In the genomic region with DNA sequence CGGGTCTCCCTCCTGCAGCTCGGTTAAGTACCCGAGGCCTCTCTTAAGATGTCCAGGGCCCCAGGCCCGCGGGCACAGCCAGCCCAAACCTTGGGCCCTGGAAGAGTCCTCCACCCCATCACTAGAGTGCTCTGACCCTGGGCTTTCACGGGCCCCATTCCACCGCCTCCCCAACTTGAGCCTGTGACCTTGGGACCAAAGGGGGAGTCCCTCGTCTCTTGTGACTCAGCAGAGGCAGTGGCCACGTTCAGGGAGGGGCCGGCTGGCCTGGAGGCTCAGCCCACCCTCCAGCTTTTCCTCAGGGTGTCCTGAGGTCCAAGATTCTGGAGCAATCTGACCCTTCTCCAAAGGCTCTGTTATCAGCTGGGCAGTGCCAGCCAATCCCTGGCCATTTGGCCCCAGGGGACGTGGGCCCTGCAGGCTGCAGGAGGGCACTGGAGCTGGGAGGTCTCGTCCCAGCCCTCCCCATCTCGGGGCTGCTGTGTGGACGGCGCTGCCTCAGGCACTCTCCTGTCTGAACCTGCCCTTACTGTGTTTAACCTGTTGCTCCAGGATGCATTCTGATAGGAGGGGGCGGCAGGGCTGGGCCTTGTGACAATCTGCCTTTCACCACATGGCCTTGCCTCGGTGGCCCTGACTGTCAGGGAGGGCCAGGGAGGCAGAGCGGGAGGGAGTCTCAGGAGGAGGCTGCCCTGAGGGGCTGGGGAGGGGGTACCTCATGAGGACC, we compare ENCODE assay signal across 1 cellular context.
TF ChIP-seq lines count a peak whose summit lies in the region.

No MANE protein-coding gene starts in this region.

TF ChIP-seq in IMR-90, 13 proteins besides CTCF, POLR2A, EP300 and RAD21:
- TF ChIP-seq NFE2L2 (IDR thresholded peaks at IDR 0.05; ENCODE audit: low read depth, low read length): no peak
- no peak for TF ChIP-seq MXI1 (IDR thresholded peaks at IDR 0.05; ENCODE audit: borderline replicate concordance, low read depth, low read length)
- no peak for TF ChIP-seq FOS (IDR thresholded peaks at IDR 0.05; ENCODE audit: low read depth, low read length)
- no peak for TF ChIP-seq RFX5 (IDR thresholded peaks at IDR 0.05; ENCODE audit: low read depth, low read length)
- TF ChIP-seq BHLHE40 (IDR thresholded peaks at IDR 0.05; ENCODE audit: low read depth, low read length): no peak
- no peak for TF ChIP-seq CHD1 (IDR thresholded peaks at IDR 0.05; ENCODE audit: low read depth, low read length)
- TF ChIP-seq SMC3 (IDR thresholded peaks at IDR 0.05; ENCODE audit: low read depth, low read length): no peak
- TF ChIP-seq MAFK (IDR thresholded peaks at IDR 0.05; ENCODE audit: low read depth, low read length): no peak
- TF ChIP-seq, protein P1, sequence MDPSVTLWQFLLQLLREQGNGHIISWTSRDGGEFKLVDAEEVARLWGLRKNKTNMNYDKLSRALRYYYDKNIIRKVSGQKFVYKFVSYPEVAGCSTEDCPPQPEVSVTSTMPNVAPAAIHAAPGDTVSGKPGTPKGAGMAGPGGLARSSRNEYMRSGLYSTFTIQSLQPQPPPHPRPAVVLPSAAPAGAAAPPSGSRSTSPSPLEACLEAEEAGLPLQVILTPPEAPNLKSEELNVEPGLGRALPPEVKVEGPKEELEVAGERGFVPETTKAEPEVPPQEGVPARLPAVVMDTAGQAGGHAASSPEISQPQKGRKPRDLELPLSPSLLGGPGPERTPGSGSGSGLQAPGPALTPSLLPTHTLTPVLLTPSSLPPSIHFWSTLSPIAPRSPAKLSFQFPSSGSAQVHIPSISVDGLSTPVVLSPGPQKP (IDR thresholded peaks at IDR 0.05; ENCODE audit: borderline replicate concordance, low read depth, low read length): no peak
- TF ChIP-seq, protein P2, sequence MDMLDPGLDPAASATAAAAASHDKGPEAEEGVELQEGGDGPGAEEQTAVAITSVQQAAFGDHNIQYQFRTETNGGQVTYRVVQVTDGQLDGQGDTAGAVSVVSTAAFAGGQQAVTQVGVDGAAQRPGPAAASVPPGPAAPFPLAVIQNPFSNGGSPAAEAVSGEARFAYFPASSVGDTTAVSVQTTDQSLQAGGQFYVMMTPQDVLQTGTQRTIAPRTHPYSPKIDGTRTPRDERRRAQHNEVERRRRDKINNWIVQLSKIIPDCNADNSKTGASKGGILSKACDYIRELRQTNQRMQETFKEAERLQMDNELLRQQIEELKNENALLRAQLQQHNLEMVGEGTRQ (IDR thresholded peaks at IDR 0.05; ENCODE audit: low read depth, low read length): no peak
- TF ChIP-seq RCOR1 (IDR thresholded peaks at IDR 0.05; ENCODE audit: insufficient replicate concordance, low read length): no peak
- TF ChIP-seq CEBPB (IDR thresholded peaks at IDR 0.05; ENCODE audit: low read depth, low read length): no peak
- TF ChIP-seq MAZ (IDR thresholded peaks at IDR 0.05; ENCODE audit: borderline replicate concordance, low read depth, low read length): no peak
